In genomic region chr4:150769235-150769634, GRCh38 we compare ENCODE assay signal across 9 cellular contexts.
DNase-seq lines count a peak whose midpoint lies in the region; ATAC-seq, FAIRE-seq and TF ChIP-seq lines count a peak whose summit lies in the region.
"Had no signal": no experiment of that assay in that cellular context is flagged by ENCODE, and none has a peak within 500 bp of the region (broad histone marks: within the 10 kb centered on the region; RNA-seq: fewer than 3 reads in every experiment).

No MANE protein-coding gene starts in this region.

- H2BK12ac ChIP-seq in H9 (ENCODE audit: insufficient read length, low read depth, low read length) = no peak overlapping the region

- H3K4ac ChIP-seq in H9 (ENCODE audit: low read depth, low read length) = no peak overlapping the region

- no peaks in the 10 kb centered on the region for H3K27me3 Mint-ChIP-seq in H9 (ENCODE audit: low read depth)
- H3K27me3 Mint-ChIP-seq: CD8-positive, alpha-beta memory T cell had no signal

- WGBS in A549 (ENCODE audit: missing lambda C conversion rate) = 8% methylated on average over 3 of the region's 3 CpGs
- no CpG with 5 or more reads among the region's 3 CpGs for WGBS in H9 (ENCODE audit: extremely low coverage, insufficient read length, low lambda C conversion rate)

- no peak overlapping the region for H2BK120ac ChIP-seq in H9 (ENCODE audit: low read depth, low read length, poor library complexity, severe bottlenecking)

- no peak overlapping the region for H2AFZ ChIP-seq in H9 (ENCODE audit: low read length)

- peak overlapping the region; percentile 74 to 80 for H3K27ac ChIP-seq in A549
- H3K27ac ChIP-seq in H9 (ENCODE audit: insufficient read length, low read depth, low read length) = no peak overlapping the region
- no peak overlapping the region for H3K27ac ChIP-seq in foreskin keratinocyte

- no peak for TF ChIP-seq RAD21 in A549 (conservative IDR thresholded peaks at IDR 0.05 in 1 of 2, IDR thresholded peaks at IDR 0.05 in 1 of 2)

- no peak overlapping the region for H3K18ac ChIP-seq in H9 (ENCODE audit: insufficient read length, low read depth, low read length)

- H4K5ac ChIP-seq in H9 (ENCODE audit: insufficient read length, low read depth, low read length) = no peak overlapping the region

- H3K9ac ChIP-seq in H9 (ENCODE audit: extremely low read depth, insufficient read length, low read length) = no peak overlapping the region

- H2BK15ac ChIP-seq in H9 (ENCODE audit: low read depth, low read length) = no peak overlapping the region

- no peak overlapping the region for H3K14ac ChIP-seq in H9 (ENCODE audit: insufficient read depth, low read length)

- H3K23me2 ChIP-seq in H9 (ENCODE audit: insufficient read length, low read depth, low read length, poor library complexity, severe bottlenecking) = no peaks in the 10 kb centered on the region

- peak; percentile 10 to 69 for DNase-seq in A549 (ENCODE audit: low read depth in 1 of 2, low spot score in 1 of 2)
- no peak for DNase-seq in H9
- peak; percentile 30 to 43 for DNase-seq in SW 1271 (lab: John Stamatoyannopoulos, UW)
- peak; percentile 18 to 52 for DNase-seq in foreskin keratinocyte
- DNase-seq in NCI-H2171 (lab: John Stamatoyannopoulos, UW) = no peak
- no peak for DNase-seq in cerebellar cortex (ENCODE audit: low spot score)
- DNase-seq in NCI-H510A treated with DMSO at 0.1 percent for 48 hours (lab: John Stamatoyannopoulos, UW) = no peak
- DNase-seq: CD8-positive, alpha-beta memory T cell had no signal

- H2BK20ac ChIP-seq in H9 (ENCODE audit: low read depth, low read length, poor library complexity, severe bottlenecking) = no peak overlapping the region

- H2BK5ac ChIP-seq in H9 (ENCODE audit: insufficient read length, low read length) = no peak overlapping the region

- FAIRE-seq in A549 (lab: Jason Lieb, UNC) = no peak

- no peak for TF ChIP-seq EP300 in A549 (IDR thresholded peaks at IDR 0.05)

- H3K9me3 Mint-ChIP-seq in H9 = no peaks in the 10 kb centered on the region
- H3K9me3 Mint-ChIP-seq: CD8-positive, alpha-beta memory T cell had no signal

- POLR2A ChIA-PET in A549 (lab: Yijun Ruan, JAX) = no interaction called here

- peak; percentile 76 to 92; a peak in 5 of 6 replicates for ATAC-seq in A549
- ATAC-seq in foreskin keratinocyte = peak; percentile 69
- no peak for ATAC-seq in HG03280 (IDR thresholded peaks at IDR 0.05; ENCODE audit: unreplicated experiment)

- H3K4me2 ChIP-seq in A549 = peak overlapping the region; percentile 64
- no peak overlapping the region for H3K4me2 ChIP-seq in H9 (ENCODE audit: insufficient read depth, insufficient read length, low read length)

- no peak overlapping the region for H3K56ac ChIP-seq in H9 (ENCODE audit: insufficient read length, low read depth, low read length)

- no peak overlapping the region for H3K23ac ChIP-seq in H9 (ENCODE audit: insufficient read length, low read depth, low read length)

- peak overlapping the region in 2 of 3 experiments; percentile 48 to 88; a peak in 2 of 7 replicates for H3K27ac Mint-ChIP-seq in H9

- H3K36me3 Mint-ChIP-seq in H9 (ENCODE audit: insufficient read depth in 1 of 3, low read depth in 3 of 3) = no peaks in the 10 kb centered on the region; a peak in 2 of 7 replicates

- H4K8ac ChIP-seq in H9 (replicated peaks; ENCODE audit: insufficient read length, low read depth, low read length) = no peak overlapping the region

- no peak for TF ChIP-seq CTCF in A549 (IDR thresholded peaks at IDR 0.05)
- TF ChIP-seq CTCF in H9 (conservative IDR thresholded peaks at IDR 0.05) = no peak
- TF ChIP-seq CTCF in foreskin keratinocyte (conservative IDR thresholded peaks at IDR 0.05) = no peak

- H3K79me2 ChIP-seq in H9 (ENCODE audit: insufficient read depth, low read length) = no peaks in the 10 kb centered on the region

- H3K4me3 ChIP-seq in A549 = no peak overlapping the region

- peaks cover 0 to 5% of the 10 kb centered on the region in 2 experiments; a peak in 1 of 4 replicates for H3K4me1 Mint-ChIP-seq in H9

- no peaks in the 10 kb centered on the region for H3K79me1 ChIP-seq in H9 (ENCODE audit: insufficient read depth, low read depth, low read length, poor library complexity, severe bottlenecking)

- H4K20me1 ChIP-seq in H9 (ENCODE audit: control insufficient read depth, insufficient read depth, insufficient read length) = no peaks in the 10 kb centered on the region

- H4K91ac ChIP-seq in H9 (ENCODE audit: insufficient read length, low read depth, low read length) = no peak overlapping the region

- no peak overlapping the region for H3T11ph ChIP-seq in H9 (ENCODE audit: low read length)

- TF ChIP-seq POLR2A in A549 (IDR thresholded peaks at IDR 0.05; ENCODE audit: low read length) = no peak

- no peaks in the 10 kb centered on the region for H3K27me3 ChIP-seq in H9 (ENCODE audit: insufficient read depth, low read length)
- no peaks in the 10 kb centered on the region for H3K27me3 ChIP-seq in foreskin keratinocyte

- H3K9me3 ChIP-seq in A549 = no peaks in the 10 kb centered on the region
- no peaks in the 10 kb centered on the region for H3K9me3 ChIP-seq in H9 (ENCODE audit: control insufficient read depth, low read depth, low read length)

- H3K4me1 ChIP-seq in A549 = peaks cover 23% of the 10 kb centered on the region
- no peaks in the 10 kb centered on the region for H3K4me1 ChIP-seq in H9 (ENCODE audit: insufficient read depth, low read length)
- H3K4me1 ChIP-seq in foreskin keratinocyte = peaks cover 10% of the 10 kb centered on the region

- CTCF ChIA-PET in A549 (lab: Yijun Ruan, JAX) = no interaction called here

- no peak overlapping the region for H2AK5ac ChIP-seq in H9 (ENCODE audit: insufficient read length, low read length)

- no peak overlapping the region for H3K4me3 Mint-ChIP-seq in H9
- H3K4me3 Mint-ChIP-seq: CD8-positive, alpha-beta memory T cell had no signal

TF ChIP-seq in A549, 52 proteins besides CTCF, POLR2A, EP300 and RAD21:
- TF ChIP-seq NPAS2 (CRISPR knock-in tag; IDR thresholded peaks at IDR 0.05; ENCODE audit: borderline replicate concordance) (no peak), FOSL2 (IDR thresholded peaks at IDR 0.05) (peak; percentile 75), FOSL2 (CRISPR knock-in tag; IDR thresholded peaks at IDR 0.05) (peak; percentile 84), MAX (IDR thresholded peaks at IDR 0.05) (no peak), MAZ (IDR thresholded peaks at IDR 0.05; ENCODE audit: borderline replicate concordance, low read depth, low read length) (no peak), MAFK (IDR thresholded peaks at IDR 0.05; ENCODE audit: partially characterized antibody) (peak; percentile 76), BCL3 (IDR thresholded peaks at IDR 0.05) (no peak), SMC3 (IDR thresholded peaks at IDR 0.05) (no peak), JUNB (IDR thresholded peaks at IDR 0.05) (peak; percentile 37; the same call in 1 of the 2 replicates), HOXB5 (CRISPR knock-in tag; IDR thresholded peaks at IDR 0.05) (no peak)

Comparison
In these comparisons a context has a peak if more than half of its experiments do, and no peak if none do; other contexts are left out.
1. DNase-seq: peak in A549 (2 of 2), SW 1271 (2 of 2) and foreskin keratinocyte (2 of 2); none in H9 (single experiment), NCI-H2171 (single experiment), cerebellar cortex (single experiment) and NCI-H510A treated with DMSO at 0.1 percent for 48 hours (single experiment).
2. H3K27ac ChIP-seq: peak in A549 (2 of 2); none in H9 (single experiment) and foreskin keratinocyte (single experiment).